12 cellular contexts compared by ENCODE assay signal in genomic region chr1:224928906-224929305, GRCh38. TPM values are rescaled to one million over a fixed set of nuclear protein-coding genes. Genes with fewer than 3 reads are reported as not detected.
DNase-seq lines count a peak whose midpoint lies in the region; ATAC-seq, FAIRE-seq and TF ChIP-seq lines count a peak whose summit lies in the region.
"Had no signal": no experiment of that assay in that cellular context is flagged by ENCODE, and none has a peak within 500 bp of the region (broad histone marks: within the 10 kb centered on the region; RNA-seq: fewer than 3 reads in every experiment).

No MANE protein-coding gene starts in this region.

- H3K27ac Mint-ChIP-seq in brain, result no peak overlapping the region

- H3K27ac ChIP-seq in HUES48 (ENCODE audit: low read depth, low read length), result no peak overlapping the region
- H3K27ac ChIP-seq in keratinocyte (ENCODE audit: control insufficient read depth, insufficient read depth, low read length), result no peak overlapping the region
- H3K27ac ChIP-seq in smooth muscle cell (ENCODE audit: low read depth), result no peak overlapping the region
- no peak overlapping the region for H3K27ac ChIP-seq in ovary
- H3K27ac ChIP-seq: ascending aorta, gastrocnemius medialis had no signal

- DNase-seq in keratinocyte (ENCODE audit: low read depth, low spot score), result no peak
- DNase-seq in smooth muscle cell (lab: John Stamatoyannopoulos, UW; ENCODE audit: unreplicated experiment), result no peak
- no peak for DNase-seq in T1000 (lab: John Stamatoyannopoulos, UW)
- DNase-seq in NCI-H748 (lab: John Stamatoyannopoulos, UW; ENCODE audit: unreplicated experiment), result no peak
- DNase-seq in ovary, result no peak
- DNase-seq: activated CD8-positive, alpha-beta memory T cell treated with anti-CD3 and anti-CD28 coated beads for 24 hours; gastrocnemius medialis; naive B cell had no signal

- 0 out of 2 replicates have a peak, but pooled peaks cover 4% of the 10 kb centered on the region for H3K27me3 ChIP-seq in HUES48 (ENCODE audit: control insufficient read depth, insufficient read depth, low read length)
- no peaks in the 10 kb centered on the region for H3K27me3 ChIP-seq in keratinocyte (ENCODE audit: control insufficient read depth, extremely low read depth, insufficient read depth, low read length)
- H3K27me3 ChIP-seq in smooth muscle cell (ENCODE audit: low read depth), result no peaks in the 10 kb centered on the region
- no peaks in the 10 kb centered on the region for H3K27me3 ChIP-seq in ovary
- H3K27me3 ChIP-seq: ascending aorta had no signal

- peak overlapping the region; percentile 72 to 89 (median 82) for H3K4me3 Mint-ChIP-seq in brain

- H3F3A ChIP-seq in smooth muscle cell (ENCODE audit: low read depth), result peaks cover 11% of the 10 kb centered on the region

- peaks cover 31 to 38% (median 34%) of the 10 kb centered on the region in 5 experiments for H3K9me3 Mint-ChIP-seq in brain

- H3K36me3 Mint-ChIP-seq in brain, result peaks cover 26% of the 10 kb centered on the region

- no peaks in the 10 kb centered on the region for H3K4me1 ChIP-seq in HUES48 (ENCODE audit: control insufficient read depth, insufficient read depth, low read length)
- no peaks in the 10 kb centered on the region for H3K4me1 ChIP-seq in keratinocyte (ENCODE audit: control insufficient read depth, extremely low read depth, insufficient read depth, low read length)
- peaks cover 5% of the 10 kb centered on the region for H3K4me1 ChIP-seq in smooth muscle cell (ENCODE audit: low read depth)
- no peaks in the 10 kb centered on the region for H3K4me1 ChIP-seq in ovary (ENCODE audit: insufficient read depth)
- H3K4me1 ChIP-seq: ascending aorta, gastrocnemius medialis had no signal

- peaks cover 13% of the 10 kb centered on the region for H3K27me3 Mint-ChIP-seq in brain

- ATAC-seq in HG02981 (IDR thresholded peaks at IDR 0.05; ENCODE audit: unreplicated experiment), result no peak
- ATAC-seq: gastrocnemius medialis had no signal

- 74% methylated on average over 4 of the region's 4 CpGs for WGBS in smooth muscle cell (ENCODE audit: low lambda C conversion rate)
- 86 to 89% (median 89%) methylated on average over 4 of the region's 4 CpGs for WGBS in ovary, 3 donors

- TF ChIP-seq CTCF in brain (conservative IDR thresholded peaks at IDR 0.05) (no peak), keratinocyte (optimal IDR thresholded peaks at IDR 0.05 in 1 of 3, IDR thresholded peaks at IDR 0.05 in 1 of 3, conservative IDR thresholded peaks at IDR 0.05 in 1 of 3; ENCODE audit: extremely low read depth in 1 of 3, insufficient read depth in 2 of 3, low read length in 3 of 3) (no peak), smooth muscle cell (IDR thresholded peaks at IDR 0.05; ENCODE audit: borderline replicate concordance, insufficient read depth, poor library complexity, severe bottlenecking) (no peak), ovary (IDR thresholded peaks at IDR 0.05) (no peak)

- intact Hi-C loops in ovary (cut with DNase I), result loop anchor here in 1 of 4 donors (10.0 kb wide), 1 partner anchor 284 kb away; no protein-coding TSS in a partner anchor

- no peaks in the 10 kb centered on the region; the same call in 1 of the 2 replicates for H3K36me3 ChIP-seq in HUES48 (ENCODE audit: control insufficient read depth, insufficient read depth, low read length)
- no peaks in the 10 kb centered on the region for H3K36me3 ChIP-seq in keratinocyte (ENCODE audit: control insufficient read depth in 2 of 2, extremely low read depth in 1 of 2, insufficient read depth in 2 of 2, low read length in 2 of 2)
- peaks cover 9% of the 10 kb centered on the region for H3K36me3 ChIP-seq in smooth muscle cell (ENCODE audit: low read depth)
- no peaks in the 10 kb centered on the region for H3K36me3 ChIP-seq in ovary
- H3K36me3 ChIP-seq: ascending aorta, gastrocnemius medialis had no signal

- no peak overlapping the region for H3K9ac ChIP-seq in HUES48 (ENCODE audit: low read depth, low read length)
- H3K9ac ChIP-seq in keratinocyte (ENCODE audit: control insufficient read depth, extremely low read depth, insufficient read depth, low read length), result no peak overlapping the region
- H3K9ac ChIP-seq in smooth muscle cell (ENCODE audit: low read depth), result no peak overlapping the region

- no peak for TF ChIP-seq EP300 in ovary (IDR thresholded peaks at IDR 0.05)

- H3K4me3 ChIP-seq in HUES48 (ENCODE audit: low read depth, low read length) (peak overlapping the region; percentile 72), keratinocyte (ENCODE audit: control insufficient read depth in 2 of 3, extremely low read depth in 1 of 3, insufficient read depth in 2 of 3, low read depth in 1 of 3, low read length in 3 of 3) (peak overlapping the region in 1 of 3 experiments; percentile 26), smooth muscle cell (peak overlapping the region; percentile 65), ovary (no peak overlapping the region)

- H3K79me2 ChIP-seq in keratinocyte (ENCODE audit: control insufficient read depth, insufficient read depth, low read length) (no peaks in the 10 kb centered on the region), smooth muscle cell (ENCODE audit: low read depth) (peaks cover 35% of the 10 kb centered on the region)

- no peak for FAIRE-seq in keratinocyte (lab: Jason Lieb, UNC)

- H4K20me1 ChIP-seq in keratinocyte (ENCODE audit: control insufficient read depth, extremely low read depth, insufficient read depth, low read length), result no peaks in the 10 kb centered on the region
- no peaks in the 10 kb centered on the region for H4K20me1 ChIP-seq in smooth muscle cell (ENCODE audit: low read depth)

- H3K4me2 ChIP-seq in keratinocyte (ENCODE audit: control insufficient read depth, extremely low read depth, insufficient read depth, low read depth, low read length) (peak overlapping the region; percentile 78), smooth muscle cell (peak overlapping the region; percentile 88)

- no peaks in the 10 kb centered on the region for H3K4me1 Mint-ChIP-seq in brain

- H3K9me3 ChIP-seq in HUES48 (ENCODE audit: control insufficient read depth, insufficient read depth, low read length) (peaks cover 24% of the 10 kb centered on the region), keratinocyte (ENCODE audit: control insufficient read depth, low read depth, low read length) (peaks cover 2% of the 10 kb centered on the region), smooth muscle cell (replicated peaks; ENCODE audit: low read depth) (peaks cover 16% of the 10 kb centered on the region), ovary (no peaks in the 10 kb centered on the region)

- dilution Hi-C loops in keratinocyte (cut with MboI; ENCODE audit: extremely low pct_ligation_motif_present, low sequenced_read_pairs), result no loop called here

- no peak for TF ChIP-seq POLR2A in ovary (IDR thresholded peaks at IDR 0.05)

- H2AFZ ChIP-seq in keratinocyte (ENCODE audit: control insufficient read depth, low read length) (peak overlapping the region; percentile 91), smooth muscle cell (ENCODE audit: low read depth) (peak overlapping the region; percentile 92)

- H3K9me1 ChIP-seq in keratinocyte (ENCODE audit: control insufficient read depth, extremely low read depth, insufficient read depth, low read length), result no peaks in the 10 kb centered on the region

RNA-seq across cellular contexts. Expression of gene DNAH14, which starts 0.6 kb away (rescaled TPM):
- 5.1 TPM for polyA plus RNA-seq in brain (ENCODE audit: insufficient read depth, low read depth, low replicate concordance)
- 2.5 to 6.4 TPM (median 3.0 TPM) in 3 replicates for polyA plus RNA-seq in keratinocyte
- 7.9 TPM for polyA plus RNA-seq in keratinocyte (2011; ENCODE audit: low read depth)
- 3.4 and 6.9 TPM in 2 replicates for polyA plus RNA-seq in keratinocyte (2011; cell fraction: cytosol; rRNA removed)
- polyA plus RNA-seq in keratinocyte (2011; cell fraction: nucleus; rRNA removed), result 9.6 and 13.2 TPM in 2 replicates
- 2.7 and 3.9 TPM in 2 replicates for polyA plus RNA-seq in keratinocyte (2012; ENCODE audit: low replicate concordance)
- polyA minus RNA-seq in keratinocyte, result 2.1 to 5.6 TPM in 2 of 3 replicates, not detected in the other
- 11.1 TPM for polyA minus RNA-seq in keratinocyte (2011; cell fraction: cytosol; rRNA and poly(A)+ RNA removed)
- 9.5 and 29.1 TPM in 2 replicates for polyA minus RNA-seq in keratinocyte (2011; cell fraction: nucleus; rRNA and poly(A)+ RNA removed)
- 36.7 and 44.0 TPM in 2 replicates for total RNA-seq in smooth muscle cell
- polyA plus RNA-seq in smooth muscle cell, result 9.4 and 13.1 TPM in 2 replicates
- 10 to 100 TPM; 14.8 to 61.4 (median 27.3) TPM for total RNA-seq in ovary
- polyA plus RNA-seq in ovary, result 1 to 10 TPM; 3.7 to 4.0 TPM
